Comparison of ENCODE assay signal across 9 cellular contexts in the genomic region with DNA sequence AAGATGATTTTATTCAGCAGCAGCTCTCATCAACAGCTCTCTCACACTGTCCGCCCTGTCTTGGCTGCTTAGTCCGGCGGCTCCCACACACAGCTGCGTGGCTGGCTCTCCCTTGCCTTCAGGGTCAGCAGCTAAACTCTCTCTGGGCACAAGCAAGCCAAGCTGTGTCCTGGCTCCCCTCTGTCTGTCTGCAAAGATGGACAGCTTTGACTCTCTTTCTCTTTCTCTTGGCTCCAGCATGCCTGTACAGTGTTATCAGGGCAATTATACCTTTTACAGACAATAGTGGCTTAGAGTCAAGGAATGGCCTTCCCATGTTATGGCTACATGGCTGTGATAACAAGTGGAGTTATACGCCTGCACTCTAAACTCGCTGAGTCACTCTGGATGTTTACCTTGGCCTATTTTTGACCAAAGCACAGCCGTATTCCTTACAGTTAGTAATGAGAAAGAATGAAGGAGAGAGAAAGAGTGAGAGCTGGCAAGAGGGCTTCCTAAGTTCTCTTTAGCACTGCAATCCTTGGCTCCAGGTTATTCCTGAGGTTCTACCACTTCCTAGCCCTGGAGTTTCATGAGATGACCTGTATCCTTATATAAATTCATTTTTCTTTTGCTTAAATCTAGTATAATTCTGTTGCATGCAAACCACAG. TPM values are rescaled to one million over a fixed set of nuclear protein-coding genes. Genes with fewer than 3 reads are reported as not detected.
DNase-seq lines count a peak whose midpoint lies in the region; ATAC-seq lines count a peak whose summit lies in the region.
"Had no signal": no experiment of that assay in that cellular context is flagged by ENCODE, and none has a peak within 500 bp of the region (broad histone marks: within the 10 kb centered on the region; RNA-seq: fewer than 3 reads in every experiment).

No MANE protein-coding gene starts in this region.

- DNase-seq in LHCN-M2 (ENCODE audit: low read depth) (peak; percentile 79), brain pericyte (ENCODE audit: low read depth, low spot score) (peak; percentile 62), left lobe of liver (ENCODE audit: low spot score) (no peak), stromal cell of bone marrow (ENCODE audit: low read depth) (peak; percentile 81), AG08395 (ENCODE audit: low spot score) (no peak), HPDE6-E6E7 (ENCODE audit: extremely low spot score) (no peak)
- DNase-seq: SIG-M5 had no signal

- peak; percentile 24 for ATAC-seq in left lobe of liver
- ATAC-seq in GM19467 (IDR thresholded peaks at IDR 0.05; ENCODE audit: unreplicated experiment), result no peak
- no peak for ATAC-seq in GM21576 (IDR thresholded peaks at IDR 0.05; ENCODE audit: unreplicated experiment)

RNA-seq across cellular contexts. Expression of gene ZSWIM5, which starts 59.9 kb away (rescaled TPM):
- total RNA-seq in LHCN-M2 (2014; rRNA removed) (under 0.01 and 0.06 TPM in 2 replicates), left lobe of liver (0.33 TPM)
- polyA plus RNA-seq in LHCN-M2 (2012), result 0.02 TPM

Comparison
In these comparisons a context has a peak if more than half of its experiments do, and no peak if none do; other contexts are left out.
1. DNase-seq: peak in LHCN-M2 (single experiment), brain pericyte (single experiment) and stromal cell of bone marrow (single experiment); none in left lobe of liver (single experiment), AG08395 (single experiment) and HPDE6-E6E7 (single experiment).